In genomic region chr19:41299755-41300089, GRCh38 we compare ENCODE assay signal across 8 cellular contexts. TPM values are rescaled to one million over a fixed set of nuclear protein-coding genes. Genes with fewer than 3 reads are reported as not detected.
DNase-seq lines count a peak whose midpoint lies in the region; ATAC-seq and TF ChIP-seq lines count a peak whose summit lies in the region.

No MANE protein-coding gene starts in this region.

- no peak for TF ChIP-seq CTCF in body of pancreas (IDR thresholded peaks at IDR 0.05)

- peaks cover 8% of the 10 kb centered on the region for H3K79me2 ChIP-seq in ACC112 (ENCODE audit: control insufficient read depth, insufficient read depth, low read length, unreplicated experiment)
- H3K79me2 ChIP-seq in mesendoderm (ENCODE audit: control insufficient read depth, insufficient read depth, low read length), result no peaks in the 10 kb centered on the region

- ATAC-seq in body of pancreas (peak; percentile 12), GM19467 (IDR thresholded peaks at IDR 0.05; ENCODE audit: unreplicated experiment) (no peak)

- no peak overlapping the region for H3K4me2 ChIP-seq in mesenchymal stem cell (ENCODE audit: low read length, poor library complexity, severe bottlenecking)
- no peak overlapping the region for H3K4me2 ChIP-seq in mesendoderm (ENCODE audit: low read length)

- H3K4me1 ChIP-seq in ACC112 (ENCODE audit: control insufficient read depth, insufficient read depth, low read length, unreplicated experiment) (peaks cover 19% of the 10 kb centered on the region), body of pancreas (peaks cover 20% of the 10 kb centered on the region), mesenchymal stem cell (ENCODE audit: control insufficient read depth, insufficient read depth, low read depth, low read length) (peaks cover 26% of the 10 kb centered on the region), mesendoderm (ENCODE audit: control insufficient read depth, low read depth, low read length) (no peaks in the 10 kb centered on the region)

- H2AK5ac ChIP-seq in mesenchymal stem cell (ENCODE audit: low read length, severe bottlenecking) (no peak overlapping the region), mesendoderm (ENCODE audit: low read length) (no peak overlapping the region)

- H3K9me3 ChIP-seq in body of pancreas (no peaks in the 10 kb centered on the region), mesenchymal stem cell (ENCODE audit: control insufficient read depth, low read length) (no peaks in the 10 kb centered on the region)

- H2BK15ac ChIP-seq in mesenchymal stem cell (ENCODE audit: low read depth, poor library complexity, severe bottlenecking) (no peak overlapping the region), mesendoderm (replicated peaks; ENCODE audit: low read depth) (no peak overlapping the region)

- no peaks in the 10 kb centered on the region for H3K27me3 ChIP-seq in ACC112 (ENCODE audit: insufficient read depth, low read length)
- no peaks in the 10 kb centered on the region for H3K27me3 ChIP-seq in body of pancreas
- H3K27me3 ChIP-seq in mesenchymal stem cell (ENCODE audit: control insufficient read depth in 1 of 2, insufficient read depth in 1 of 2, low read length in 2 of 2), result no peaks in the 10 kb centered on the region
- no peaks in the 10 kb centered on the region for H3K27me3 ChIP-seq in mesendoderm (ENCODE audit: insufficient read depth, low read length, poor library complexity)

- H3K4ac ChIP-seq in mesenchymal stem cell (ENCODE audit: low read depth in 1 of 2, low read length in 2 of 2), result no peak overlapping the region
- H3K4ac ChIP-seq in mesendoderm (ENCODE audit: low read depth, low read length), result no peak overlapping the region

- H3K79me1 ChIP-seq in mesenchymal stem cell (replicated peaks; ENCODE audit: low read length, poor library complexity, severe bottlenecking) (peaks cover 42% of the 10 kb centered on the region), mesendoderm (ENCODE audit: low read length) (peaks cover 14% of the 10 kb centered on the region)

- WGBS in body of pancreas, 2 donors, result 49 to 55% methylated on average over 4 of the region's 4 CpGs
- 42% methylated on average over 4 of the region's 4 CpGs for WGBS in mesenchymal stem cell
- no CpG with 5 or more reads among the region's 4 CpGs for WGBS in mesendoderm (ENCODE audit: extremely low coverage, insufficient coverage, low lambda C conversion rate)

- H2AFZ ChIP-seq in ACC112 (ENCODE audit: low read length, unreplicated experiment) (no peak overlapping the region), mesenchymal stem cell (ENCODE audit: low read depth, low read length) (no peak overlapping the region)

- no peak overlapping the region for H4K91ac ChIP-seq in mesenchymal stem cell (ENCODE audit: low read length)

- no peak overlapping the region for H2BK5ac ChIP-seq in mesenchymal stem cell (ENCODE audit: low read depth, low read length, poor library complexity, severe bottlenecking)
- H2BK5ac ChIP-seq in mesendoderm (ENCODE audit: low read length), result no peak overlapping the region

- no peak overlapping the region for H2BK12ac ChIP-seq in mesenchymal stem cell (ENCODE audit: low read length in 2 of 2)

- peak overlapping the region; percentile 87 for H3K27ac ChIP-seq in ACC112 (ENCODE audit: low read depth, low read length)
- H3K27ac ChIP-seq in body of pancreas, result peak overlapping the region in 2 of 4 donors; percentile 59 to 72
- H3K27ac ChIP-seq in mesenchymal stem cell (ENCODE audit: low read length, poor library complexity, severe bottlenecking), result peak overlapping the region; percentile 44
- no peak overlapping the region for H3K27ac ChIP-seq in mesendoderm (ENCODE audit: low read depth, low read length)

- TF ChIP-seq POLR2A in body of pancreas (IDR thresholded peaks at IDR 0.05), result no peak

- no peak overlapping the region for H3K14ac ChIP-seq in mesenchymal stem cell (ENCODE audit: low read length in 2 of 2)

- H2BK120ac ChIP-seq in mesenchymal stem cell (ENCODE audit: low read depth, low read length), result no peak overlapping the region
- H2BK120ac ChIP-seq in mesendoderm (ENCODE audit: low read depth, low read length), result no peak overlapping the region

- H3K23ac ChIP-seq in mesenchymal stem cell (ENCODE audit: low read length in 2 of 2) (no peak overlapping the region), mesendoderm (ENCODE audit: low read length) (no peak overlapping the region)

- H4K8ac ChIP-seq in mesenchymal stem cell (ENCODE audit: low read length) (no peak overlapping the region), mesendoderm (ENCODE audit: low read depth, low read length) (no peak overlapping the region)

- peak overlapping the region; percentile 91 for H3K9ac ChIP-seq in mesenchymal stem cell (ENCODE audit: low read length)
- no peak overlapping the region for H3K9ac ChIP-seq in mesendoderm (ENCODE audit: low read length)

- peaks cover 7% of the 10 kb centered on the region for H3K36me3 ChIP-seq in ACC112 (ENCODE audit: insufficient read depth, low read length)
- peaks cover 21 to 32% of the 10 kb centered on the region in 2 donors for H3K36me3 ChIP-seq in body of pancreas (replicated peaks in 1 of 2; ENCODE audit: insufficient read depth in 1 of 2, low read depth in 2 of 2)
- peaks cover 78 to 94% of the 10 kb centered on the region in 2 experiments for H3K36me3 ChIP-seq in mesenchymal stem cell (ENCODE audit: control insufficient read depth in 1 of 2, insufficient read depth in 2 of 2, low read depth in 1 of 2, low read length in 2 of 2)
- H3K36me3 ChIP-seq in mesendoderm (ENCODE audit: control insufficient read depth, insufficient read depth, low read length), result peaks cover 66% of the 10 kb centered on the region

- DNase-seq in LHCN-M2 (ENCODE audit: low read depth) (peak; percentile 98), body of pancreas (peak in 2 of 4 donors; percentile 48), mesenchymal stem cell (peak; percentile 97), kidney glomerular epithelial cell (lab: John Stamatoyannopoulos, UW) (no peak), A172 (ENCODE audit: low spot score) (no peak), mesendoderm (no peak)

- H3K18ac ChIP-seq in mesenchymal stem cell (ENCODE audit: low read depth in 1 of 2, low read length in 2 of 2), result no peak overlapping the region
- no peak overlapping the region for H3K18ac ChIP-seq in mesendoderm (ENCODE audit: low read length)

- intact Hi-C loops in body of pancreas (cut with DNase I), result no loop called here

- no peak overlapping the region for H3K56ac ChIP-seq in mesendoderm (ENCODE audit: low read length)

- no peak overlapping the region for H4K5ac ChIP-seq in mesendoderm (ENCODE audit: low read length)

- no peak overlapping the region for H3K4me3 ChIP-seq in ACC112 (ENCODE audit: low read depth, low read length)
- no peak overlapping the region for H3K4me3 ChIP-seq in body of pancreas
- H3K4me3 ChIP-seq in mesenchymal stem cell (ENCODE audit: insufficient read depth in 1 of 2, low read depth in 1 of 2, low read length in 2 of 2), result no peak overlapping the region
- H3K4me3 ChIP-seq in mesendoderm (ENCODE audit: low read length), result no peak overlapping the region

RNA-seq across cellular contexts. Expression of gene CCDC97, which starts 10.2 kb away (rescaled TPM):
- total RNA-seq in LHCN-M2 (2014; rRNA removed) (10.2 and 15.3 TPM in 2 replicates), body of pancreas (10 to 100 TPM; 10.6 to 11.2 TPM)
- polyA plus RNA-seq in LHCN-M2 (2012), result 16.8 TPM
- polyA plus RNA-seq in mesenchymal stem cell (2013, experiment 1 of 2), result 15.9 TPM
- 16.0 TPM for polyA plus RNA-seq in mesenchymal stem cell (2013, experiment 2 of 2)
- total RNA-seq in A172 (2014; rRNA removed; shearing (Covaris generic)), result 8.3 and 8.9 TPM in 2 replicates
- 33.2 TPM for polyA plus RNA-seq in mesendoderm (2013, experiment 1 of 2)
- polyA plus RNA-seq in mesendoderm (2013, experiment 2 of 2), result 32.2 TPM

RNA-seq across cellular contexts. Expression of gene HNRNPUL1, which starts 35.5 kb away (rescaled TPM):
- total RNA-seq in LHCN-M2 (2014; rRNA removed), result 153 and 159 TPM in 2 replicates
- 140 TPM for polyA plus RNA-seq in LHCN-M2 (2012)
- total RNA-seq in body of pancreas, result 10 to 100 TPM; 76.0 to 87.3 TPM
- polyA plus RNA-seq in mesenchymal stem cell (2013, experiment 1 of 2), result 178 TPM
- polyA plus RNA-seq in mesenchymal stem cell (2013, experiment 2 of 2), result 179 TPM
- 168 and 204 TPM in 2 replicates for total RNA-seq in A172 (2014; rRNA removed; shearing (Covaris generic))
- 241 TPM for polyA plus RNA-seq in mesendoderm (2013, experiment 1 of 2)
- 240 TPM for polyA plus RNA-seq in mesendoderm (2013, experiment 2 of 2)

RNA-seq across cellular contexts. Expression of gene TGFB1, which starts 54.0 kb away (rescaled TPM):
- 11.6 and 11.7 TPM in 2 replicates for total RNA-seq in LHCN-M2 (2014; rRNA removed)
- 36.1 TPM for polyA plus RNA-seq in LHCN-M2 (2012)
- 10 to 100 TPM in 1 of 2 donors, 1 to 10 TPM in 1; 7.8 to 17.1 TPM for total RNA-seq in body of pancreas
- polyA plus RNA-seq in mesenchymal stem cell (2013, experiment 1 of 2), result 208 TPM
- polyA plus RNA-seq in mesenchymal stem cell (2013, experiment 2 of 2), result 203 TPM
- total RNA-seq in A172 (2014; rRNA removed; shearing (Covaris generic)), result 13.6 and 18.3 TPM in 2 replicates
- polyA plus RNA-seq in mesendoderm (2013, experiment 1 of 2), result 36.8 TPM
- polyA plus RNA-seq in mesendoderm (2013, experiment 2 of 2), result 35.2 TPM

Comparison
In these comparisons a context has a peak if more than half of its experiments do, and no peak if none do; other contexts are left out.
1. DNase-seq: peak in LHCN-M2 (single experiment) and mesenchymal stem cell (single experiment); none in kidney glomerular epithelial cell (single experiment), A172 (single experiment) and mesendoderm (single experiment).